ENCODE assay signal across 12 cellular contexts in genomic region chr6:15107644-15108382, GRCh38.
DNase-seq lines count a peak whose midpoint lies in the region; ATAC-seq and TF ChIP-seq lines count a peak whose summit lies in the region.
"Had no signal": no experiment of that assay in that cellular context is flagged by ENCODE, and none has a peak within 500 bp of the region (broad histone marks: within the 10 kb centered on the region; RNA-seq: fewer than 3 reads in every experiment).

No MANE protein-coding gene starts in this region.

- H3K4me1 Mint-ChIP-seq in CD8-positive, alpha-beta memory T cell, result peaks cover 0 to 2% (median 0%) of the 10 kb centered on the region in 3 donors
- H3K4me1 Mint-ChIP-seq in type B pancreatic cell (ENCODE audit: unreplicated experiment), result peaks cover 24% of the 10 kb centered on the region

- intact Hi-C loops in left ventricle myocardium superior (cut with micrococcal nuclease), result no loop called here

- H3K4me1 ChIP-seq in CD8-positive, alpha-beta memory T cell (ENCODE audit: insufficient read depth, low read length), result no peaks in the 10 kb centered on the region

- no peak overlapping the region for H3K27ac Mint-ChIP-seq in CD8-positive, alpha-beta memory T cell
- H3K27ac Mint-ChIP-seq in type B pancreatic cell, result peak overlapping the region; percentile 5

- H3K4me3 Mint-ChIP-seq in CD8-positive, alpha-beta memory T cell, result no peak overlapping the region
- no peak overlapping the region for H3K4me3 Mint-ChIP-seq in type B pancreatic cell

- H3K27me3 Mint-ChIP-seq in CD8-positive, alpha-beta memory T cell, result peaks cover 4 to 17% of the 10 kb centered on the region in 2 donors
- no peaks in the 10 kb centered on the region for H3K27me3 Mint-ChIP-seq in type B pancreatic cell

- POLR2A ChIA-PET in CD8-positive, alpha-beta memory T cell (lab: Charles Lee), result no interaction called here

- no peak overlapping the region for H3K4me3 ChIP-seq in CD8-positive, alpha-beta memory T cell (ENCODE audit: low read length)
- H3K4me3 ChIP-seq in SK-N-MC, result peak overlapping the region; percentile 54

- H3K9ac ChIP-seq in SK-N-MC (ENCODE audit: insufficient read length), result peak overlapping the region; percentile 91

- ATAC-seq in esophagus mucosa (peak; percentile 35), left ventricle myocardium superior (no peak), GM18868 (IDR thresholded peaks at IDR 0.05; ENCODE audit: unreplicated experiment) (no peak)
- ATAC-seq: HepG2 had no signal

- H3K9me3 ChIP-seq in CD8-positive, alpha-beta memory T cell (ENCODE audit: low read length), result no peaks in the 10 kb centered on the region
- no peaks in the 10 kb centered on the region for H3K9me3 ChIP-seq in SK-N-MC (ENCODE audit: low read depth, low read length)
- H3K9me3 ChIP-seq: BE2C had no signal

- no peaks in the 10 kb centered on the region for H3K36me3 ChIP-seq in CD8-positive, alpha-beta memory T cell (ENCODE audit: insufficient read depth, low read length)
- no peaks in the 10 kb centered on the region for H3K36me3 ChIP-seq in SK-N-MC (ENCODE audit: insufficient read depth, low read length)
- H3K36me3 ChIP-seq: BE2C had no signal

- peaks cover 0 to 6% (median 1%) of the 10 kb centered on the region in 5 donors for H3K9me3 Mint-ChIP-seq in CD8-positive, alpha-beta memory T cell
- H3K9me3 Mint-ChIP-seq in type B pancreatic cell, result peaks cover 10% of the 10 kb centered on the region

- DNase-seq in CD8-positive, alpha-beta memory T cell, result no peak
- DNase-seq in SK-N-MC (ENCODE audit: low read depth, low spot score) (peak; percentile 99), type B pancreatic cell (ENCODE audit: extremely low spot score, unreplicated experiment) (no peak), left ventricle myocardium superior (no peak)
- no peak for DNase-seq in stimulated activated CD4-positive, alpha-beta T cell treated with anti-CD3 and anti-CD28 coated beads, Interleukin-2, amount 100 ng/mL, for 24 hours
- DNase-seq: BE2C, DMS53, GF-D8, H7 had no signal

- H3K36me3 Mint-ChIP-seq in CD8-positive, alpha-beta memory T cell, result peaks cover 0 to 12% (median 2%) of the 10 kb centered on the region in 3 donors
- no peaks in the 10 kb centered on the region for H3K36me3 Mint-ChIP-seq in type B pancreatic cell

- CTCF ChIA-PET in CD8-positive, alpha-beta memory T cell (lab: Charles Lee), result no interaction called here

- no peak for TF ChIP-seq CTCF in type B pancreatic cell (conservative IDR thresholded peaks at IDR 0.05)

- H3K27me3 ChIP-seq in CD8-positive, alpha-beta memory T cell (ENCODE audit: insufficient read depth, low read length, poor library complexity, severe bottlenecking), result no peaks in the 10 kb centered on the region
- H3K27me3 ChIP-seq: BE2C had no signal

- H3K27ac ChIP-seq in CD8-positive, alpha-beta memory T cell (ENCODE audit: low read depth, low read length), result peak overlapping the region; percentile 65
- H3K27ac ChIP-seq in SK-N-MC, result peak overlapping the region; percentile 100
